Comparison of ENCODE assay signal across 22 cellular contexts in genomic region chr11:75305993-75306392, GRCh38. TPM values are rescaled to one million over a fixed set of nuclear protein-coding genes. Genes with fewer than 3 reads are reported as not detected.
DNase-seq lines count a peak whose midpoint lies in the region; ATAC-seq and TF ChIP-seq lines count a peak whose summit lies in the region.
"Had no signal": no experiment of that assay in that cellular context is flagged by ENCODE, and none has a peak within 500 bp of the region (broad histone marks: within the 10 kb centered on the region; RNA-seq: fewer than 3 reads in every experiment).

No MANE protein-coding gene starts in this region.

- no peak overlapping the region for H3K23ac ChIP-seq in neuronal stem cell (ENCODE audit: low read depth, low read length, poor library complexity)

- H3K36me3 Mint-ChIP-seq in stimulated activated naive CD8-positive, alpha-beta T cell treated with anti-CD3 and anti-CD28 coated beads, Interleukin-15, Interleukin-2, amounts not matched to agents 100 ng/mL and 50 ng/mL, for 24 hours (ENCODE audit: low read depth) = no peaks in the 10 kb centered on the region
- H3K36me3 Mint-ChIP-seq: activated CD4-positive, alpha-beta memory T cell treated with anti-CD3 and anti-CD28 coated beads for 36 hours had no signal

- WGBS in neuronal stem cell (ENCODE audit: extremely low coverage in 2 of 2, insufficient read length in 2 of 2, insufficient replicate concordance in 1 of 2), 2 donors = no CpG with 5 or more reads among the region's 6 CpGs

- H3K18ac ChIP-seq in neuronal stem cell (ENCODE audit: low read length) = no peak overlapping the region

- no peak for DNase-seq in stimulated activated naive CD8-positive, alpha-beta T cell treated with anti-CD3 and anti-CD28 coated beads, Interleukin-15, Interleukin-2, amounts not matched to agents 100 U/mL and 50 U/mL, for 24 hours
- DNase-seq in left ventricle myocardium superior (peak; percentile 16), neuronal stem cell (ENCODE audit: low spot score) (no peak), Peyer's patch (no peak), NCI-H2107 treated with DMSO at 0.1 percent for 48 hours (lab: John Stamatoyannopoulos, UW; ENCODE audit: unreplicated experiment) (no peak)
- DNase-seq: activated CD4-positive, alpha-beta memory T cell treated with anti-CD3 and anti-CD28 coated beads for 36 hours; colonic mucosa; COR-L47; EL; erythroblast; MV-4-11; NCI-H2107; NCI-H774; stimulated activated naive CD4-positive, alpha-beta T cell had no signal

- no peak overlapping the region for H3K9ac ChIP-seq in neuronal stem cell (ENCODE audit: low read depth, low read length, poor library complexity)
- H3K9ac ChIP-seq: parathyroid adenoma had no signal

- ATAC-seq in stimulated activated naive CD8-positive, alpha-beta T cell treated with anti-CD3 and anti-CD28 coated beads, Interleukin-15, Interleukin-2, amounts not matched to agents 100 U/mL and 50 U/mL, for 24 hours = no peak
- ATAC-seq in left ventricle myocardium superior = no peak
- ATAC-seq in HG03520 (IDR thresholded peaks at IDR 0.05; ENCODE audit: unreplicated experiment) = no peak
- ATAC-seq in HG02970 (IDR thresholded peaks at IDR 0.05; ENCODE audit: low FRiP score, unreplicated experiment) = no peak
- ATAC-seq: mucosa of descending colon, SK-N-SH treated with all-trans-retinoic acid at 6 μM for 48 hours had no signal

- no peak overlapping the region for H2AK5ac ChIP-seq in neuronal stem cell (ENCODE audit: low read depth, low read length)

- H3K4me1 ChIP-seq in neuronal stem cell (ENCODE audit: control insufficient read depth in 2 of 2, insufficient read depth in 1 of 2, low read depth in 1 of 2, low read length in 2 of 2) (peaks cover 0 to 3% of the 10 kb centered on the region in 2 donors), Peyer's patch (peaks cover 0 to 32% (median 0%) of the 10 kb centered on the region in 4 donors)
- H3K4me1 ChIP-seq: ascending aorta, parathyroid adenoma had no signal

- H2BK120ac ChIP-seq in neuronal stem cell (ENCODE audit: low read depth, low read length) = no peak overlapping the region

- H3K27me3 Mint-ChIP-seq in stimulated activated naive CD8-positive, alpha-beta T cell treated with anti-CD3 and anti-CD28 coated beads, Interleukin-15, Interleukin-2, amounts not matched to agents 100 ng/mL and 50 ng/mL, for 24 hours = no peaks in the 10 kb centered on the region
- H3K27me3 Mint-ChIP-seq: activated CD4-positive, alpha-beta memory T cell treated with anti-CD3 and anti-CD28 coated beads for 36 hours had no signal

- H2BK5ac ChIP-seq in neuronal stem cell (ENCODE audit: low read length) = no peak overlapping the region

- intact Hi-C loops in left ventricle myocardium superior (cut with micrococcal nuclease) = no loop called here

- peaks cover 9% of the 10 kb centered on the region for H3K4me1 Mint-ChIP-seq in stimulated activated naive CD8-positive, alpha-beta T cell treated with anti-CD3 and anti-CD28 coated beads, Interleukin-15, Interleukin-2, amounts not matched to agents 100 ng/mL and 50 ng/mL, for 24 hours (ENCODE audit: low read depth)

- H3K27ac ChIP-seq in neuronal stem cell (replicated peaks; ENCODE audit: low read length) (no peak overlapping the region), Peyer's patch (peak overlapping the region in 2 of 4 donors; percentile 10 to 16)
- H3K27ac ChIP-seq: ascending aorta, colonic mucosa, HL-60 had no signal

- peak overlapping the region; percentile 47 for H3K14ac ChIP-seq in neuronal stem cell (ENCODE audit: low read length)

- H2BK15ac ChIP-seq in neuronal stem cell (ENCODE audit: low read length) = no peak overlapping the region

- no peak overlapping the region for H2BK12ac ChIP-seq in neuronal stem cell (ENCODE audit: low read length)

- no peak overlapping the region for H3K4me2 ChIP-seq in neuronal stem cell (ENCODE audit: insufficient read depth, low read length, poor library complexity, severe bottlenecking)

- H3K4ac ChIP-seq in neuronal stem cell (ENCODE audit: low read length) = no peak overlapping the region

- TF ChIP-seq POLR2A in Peyer's patch (IDR thresholded peaks at IDR 0.05) = no peak

- H3K27ac Mint-ChIP-seq in stimulated activated naive CD8-positive, alpha-beta T cell treated with anti-CD3 and anti-CD28 coated beads, Interleukin-15, Interleukin-2, amounts not matched to agents 100 ng/mL and 50 ng/mL, for 24 hours = peak overlapping the region; percentile 13
- H3K27ac Mint-ChIP-seq: activated CD4-positive, alpha-beta memory T cell treated with anti-CD3 and anti-CD28 coated beads for 36 hours had no signal

- H3K9me3 ChIP-seq in neuronal stem cell (replicated peaks in 1 of 2; ENCODE audit: control insufficient read depth in 2 of 2, insufficient read depth in 1 of 2, low read depth in 1 of 2, low read length in 2 of 2) (no peaks in the 10 kb centered on the region), Peyer's patch (no peaks in the 10 kb centered on the region)
- H3K9me3 ChIP-seq: ascending aorta, colonic mucosa, mucosa of descending colon had no signal

- H4K8ac ChIP-seq in neuronal stem cell (ENCODE audit: low read depth, low read length) = no peak overlapping the region

- H3K27me3 ChIP-seq in neuronal stem cell (ENCODE audit: control insufficient read depth in 3 of 3, insufficient read depth in 3 of 3, low read depth in 1 of 3, low read length in 3 of 3) (no peaks in the 10 kb centered on the region), Peyer's patch (no peaks in the 10 kb centered on the region)
- H3K27me3 ChIP-seq: ascending aorta, colonic mucosa had no signal

- H3K79me1 ChIP-seq in neuronal stem cell (ENCODE audit: low read depth, low read length) = no peaks in the 10 kb centered on the region

- H3K9me3 Mint-ChIP-seq in stimulated activated naive CD8-positive, alpha-beta T cell treated with anti-CD3 and anti-CD28 coated beads, Interleukin-15, Interleukin-2, amounts not matched to agents 100 ng/mL and 50 ng/mL, for 24 hours = no peaks in the 10 kb centered on the region
- H3K9me3 Mint-ChIP-seq: activated CD4-positive, alpha-beta memory T cell treated with anti-CD3 and anti-CD28 coated beads for 36 hours had no signal

- no peak for TF ChIP-seq CTCF in Peyer's patch (IDR thresholded peaks at IDR 0.05)

- no peak overlapping the region for H3K4me3 Mint-ChIP-seq in stimulated activated naive CD8-positive, alpha-beta T cell treated with anti-CD3 and anti-CD28 coated beads, Interleukin-15, Interleukin-2, amounts not matched to agents 100 ng/mL and 50 ng/mL, for 24 hours
- H3K4me3 Mint-ChIP-seq: activated CD4-positive, alpha-beta memory T cell treated with anti-CD3 and anti-CD28 coated beads for 36 hours had no signal

- no peak overlapping the region for H2AFZ ChIP-seq in neuronal stem cell (ENCODE audit: low read length)
- H2AFZ ChIP-seq: parathyroid adenoma had no signal

- H3K4me3 ChIP-seq in neuronal stem cell (ENCODE audit: low read length in 2 of 2) = no peak overlapping the region
- H3K4me3 ChIP-seq in Peyer's patch = no peak overlapping the region
- H3K4me3 ChIP-seq: ascending aorta, colonic mucosa, mucosa of descending colon had no signal

- H3K36me3 ChIP-seq in neuronal stem cell (replicated peaks in 1 of 2; ENCODE audit: control insufficient read depth in 2 of 2, insufficient read depth in 2 of 2, low read length in 2 of 2) = no peaks in the 10 kb centered on the region
- peaks cover 0 to 12% (median 0%) of the 10 kb centered on the region in 3 donors for H3K36me3 ChIP-seq in Peyer's patch
- H3K36me3 ChIP-seq: ascending aorta, colonic mucosa had no signal

- H4K91ac ChIP-seq in neuronal stem cell (ENCODE audit: low read depth, low read length, poor library complexity) = no peak overlapping the region

RNA-seq across cellular contexts. Expression of gene ARRB1, which starts 45.5 kb away (rescaled TPM):
- 26.5 TPM for total RNA-seq in left ventricle myocardium superior
- 6.6 TPM for polyA plus RNA-seq in neuronal stem cell (2013, experiment 1 of 2)
- polyA plus RNA-seq in neuronal stem cell (2013, experiment 2 of 2) = 6.3 TPM
- 100 to 1,000 TPM in 2 of 4 donors, 10 to 100 TPM in 2; 45.4 to 136 (median 90.6) TPM for total RNA-seq in Peyer's patch
